Comparison of ENCODE assay signal across 30 cellular contexts in the genomic region with DNA sequence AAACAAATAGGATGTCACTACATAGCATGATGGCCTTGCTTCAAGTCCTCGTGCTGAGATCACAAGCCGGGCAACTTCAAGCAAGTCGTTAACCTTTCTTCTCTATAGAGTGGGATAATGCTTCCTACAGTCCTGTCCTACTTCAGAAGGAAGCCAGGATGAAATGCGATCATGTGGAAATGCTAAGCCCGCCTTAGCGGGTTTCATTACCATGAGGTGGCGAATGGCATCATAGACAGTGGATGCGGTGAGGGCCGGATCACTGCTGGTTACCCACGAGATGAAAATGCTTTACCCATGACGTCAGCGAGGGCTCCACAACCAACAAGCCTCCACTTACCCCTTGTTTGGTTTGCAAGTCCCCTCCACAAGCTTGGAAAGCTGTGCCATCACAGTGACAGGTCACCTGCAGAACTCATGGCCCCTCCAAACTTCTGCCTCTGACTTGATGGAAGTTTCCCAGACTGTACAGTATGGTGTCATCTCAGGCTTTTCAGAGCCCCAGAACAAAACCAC.
"Had no signal": no experiment of that assay in that cellular context is flagged by ENCODE, and none has a peak within 500 bp of the region (broad histone marks: within the 10 kb centered on the region; RNA-seq: fewer than 3 reads in every experiment).

No MANE protein-coding gene starts in this region.

- H3K4me1 ChIP-seq: colonic mucosa, esophagus muscularis mucosa, foreskin keratinocyte, gastroesophageal sphincter, heart right ventricle, pancreas, spleen, tibial nerve, upper lobe of left lung, uterus had no signal

- H3K4me3 ChIP-seq: colonic mucosa, esophagus muscularis mucosa, gastroesophageal sphincter, heart right ventricle, lung, pancreas, skin epidermis, spleen, thoracic aorta, tibial nerve, upper lobe of left lung, uterus had no signal

- ATAC-seq: foreskin keratinocyte; gastroesophageal sphincter; heart right ventricle; left lobe of liver; naive thymus-derived CD4-positive, alpha-beta T cell; pancreas; stimulated activated naive CD8-positive, alpha-beta T cell treated with anti-CD3 and anti-CD28 coated beads, Interleukin-15, Interleukin-2, amounts not matched to agents 100 U/mL and 50 U/mL, for 24 hours had no signal

- H3K27ac ChIP-seq: colonic mucosa, esophagus muscularis mucosa, foreskin keratinocyte, gastroesophageal sphincter, heart right ventricle, pancreas, skin epidermis, spleen, thoracic aorta, tibial nerve, upper lobe of left lung, uterus had no signal

- FAIRE-seq: endothelial cell of umbilical vein, pancreas had no signal

- H3K36me3 ChIP-seq: colonic mucosa, esophagus muscularis mucosa, gastroesophageal sphincter, heart right ventricle, pancreas, spleen, thoracic aorta, tibial nerve, upper lobe of left lung, uterus had no signal

- DNase-seq: colonic mucosa; dermis blood vessel endothelial cell; effector memory CD4-positive, alpha-beta T cell; foreskin keratinocyte; glutamatergic neuron; heart right ventricle; hippocampal formation; islet precursor cell; kidney glomerular epithelial cell; mesenchymal stem cell; midbrain; naive thymus-derived CD4-positive, alpha-beta T cell; nephron progenitor cell; occipital lobe; pancreas; right cardiac atrium; spleen; stimulated activated CD4-positive, alpha-beta T cell treated with anti-CD3 and anti-CD28 coated beads, Interleukin-4, amount 100 ng/mL, for 4 hours; stimulated activated naive CD8-positive, alpha-beta T cell treated with anti-CD3 and anti-CD28 coated beads, Interleukin-15, Interleukin-2, amounts not matched to agents 100 U/mL and 50 U/mL, for 24 hours; substantia nigra; uterus had no signal

- H3K27me3 ChIP-seq: colonic mucosa, esophagus muscularis mucosa, foreskin keratinocyte, gastroesophageal sphincter, heart right ventricle, pancreas, tibial nerve, upper lobe of left lung, uterus had no signal

- H3K9me3 ChIP-seq: colonic mucosa, esophagus muscularis mucosa, gastroesophageal sphincter, pancreas, spleen, thoracic aorta, tibial nerve, upper lobe of left lung, uterus had no signal
